8 cellular contexts compared by ENCODE assay signal in genomic region chr20:22101606-22102005, GRCh38.
"Had no signal": no experiment of that assay in that cellular context is flagged by ENCODE, and none has a peak within 500 bp of the region (broad histone marks: within the 10 kb centered on the region; RNA-seq: fewer than 3 reads in every experiment).

No MANE protein-coding gene starts in this region.

- H3K4me3 ChIP-seq: GM12878 had no signal

- DNase-seq: GDM1, GF-D8 had no signal

- ATAC-seq: GM12878 had no signal

- FAIRE-seq: G401.6, GM12878, GM12891, GM12892, GM18507, GM19239 had no signal
